ENCODE assay signal across 1 cellular context in genomic region chr11:13462928-13463778, GRCh38.
TF ChIP-seq lines count a peak whose summit lies in the region.

BTBD10 (minus strand) TSS chr11:13463222; CDS start chr11:13445124, 18,098 bp downstream.

TF ChIP-seq in HepG2, 621 proteins besides CTCF, POLR2A, EP300 and RAD21 (continued from another document and continues in another):
- TF ChIP-seq PRDM10 (CRISPR knock-in tag; IDR thresholded peaks at IDR 0.05; ENCODE audit: low read depth) (peak; percentile 36; the same call in 1 of the 2 replicates), SNRNP70 (IDR thresholded peaks at IDR 0.05; ENCODE audit: low read depth, low read length) (no peak), ZFY (CRISPR knock-in tag; IDR thresholded peaks at IDR 0.05) (peak; percentile 84), ZNF644 (CRISPR knock-in tag; IDR thresholded peaks at IDR 0.05; ENCODE audit: low read depth) (0 out of 2 replicates have a peak, but pooled peaks have one; percentile 38), ZNF609 (CRISPR knock-in tag; IDR thresholded peaks at IDR 0.05; ENCODE audit: borderline replicate concordance) (peak; percentile 65), ZSCAN21 (CRISPR knock-in tag; IDR thresholded peaks at IDR 0.05; ENCODE audit: borderline replicate concordance) (peak; percentile 73; the same call in 1 of the 2 replicates), TFDP2 (CRISPR knock-in tag; IDR thresholded peaks at IDR 0.05) (peak; percentile 68), SRSF1 (optimal IDR thresholded peaks at IDR 0.05; ENCODE audit: low read depth, low read length) (peak; percentile 54), KDM5A (IDR thresholded peaks at IDR 0.05; ENCODE audit: borderline replicate concordance, low read length) (peak; percentile 79; the same call in 1 of the 2 replicates), ZFP91 (CRISPR knock-in tag; IDR thresholded peaks at IDR 0.05; ENCODE audit: borderline replicate concordance) (peak; percentile 89; the same call in 1 of the 2 replicates), PRPF4 (IDR thresholded peaks at IDR 0.05; ENCODE audit: low read depth, low read length, poor library complexity, severe bottlenecking) (no peak), NFKB2 (CRISPR knock-in tag; IDR thresholded peaks at IDR 0.05; ENCODE audit: borderline replicate concordance) (peak; percentile 64; the same call in 1 of the 2 replicates), MATR3 (CRISPR knock-in tag; IDR thresholded peaks at IDR 0.05) (no peak), SOX6 (IDR thresholded peaks at IDR 0.05) (no peak), SOX6 (CRISPR knock-in tag; IDR thresholded peaks at IDR 0.05) (0 out of 2 replicates have a peak, but pooled peaks have one; percentile 43), JARID2 (CRISPR knock-in tag; IDR thresholded peaks at IDR 0.05; ENCODE audit: insufficient replicate concordance) (no peak), ZNF580 (CRISPR knock-in tag; IDR thresholded peaks at IDR 0.05; ENCODE audit: borderline replicate concordance, low read depth) (peak; percentile 29; the same call in 1 of the 2 replicates), ZBTB8A (CRISPR knock-in tag; IDR thresholded peaks at IDR 0.05; ENCODE audit: borderline replicate concordance, low read depth) (no peak; the same call in 1 of the 2 replicates), ZBTB25 (CRISPR knock-in tag; IDR thresholded peaks at IDR 0.05) (peak; percentile 73), ZGPAT (CRISPR knock-in tag; IDR thresholded peaks at IDR 0.05) (peak; percentile 91; the same call in 1 of the 2 replicates), TFAP4 (IDR thresholded peaks at IDR 0.05; ENCODE audit: borderline replicate concordance, low read depth) (peak; percentile 7; the same call in 1 of the 2 replicates), ELF3 (CRISPR knock-in tag; IDR thresholded peaks at IDR 0.05) (peak; percentile 64), RERE (CRISPR knock-in tag; IDR thresholded peaks at IDR 0.05; ENCODE audit: low read depth) (no peak), TRAFD1 (CRISPR knock-in tag; IDR thresholded peaks at IDR 0.05; ENCODE audit: borderline replicate concordance) (no peak), YEATS4 (CRISPR knock-in tag; IDR thresholded peaks at IDR 0.05; ENCODE audit: borderline replicate concordance) (peak; percentile 75; the same call in 1 of the 2 replicates), HCFC1 (IDR thresholded peaks at IDR 0.05; ENCODE audit: low read depth, low read length) (no peak), SAFB2 (CRISPR knock-in tag; IDR thresholded peaks at IDR 0.05; ENCODE audit: borderline replicate concordance, low read depth) (peak; percentile 40; the same call in 1 of the 2 replicates), NR2F6 (IDR thresholded peaks at IDR 0.05) (no peak), NR2F6 (CRISPR knock-in tag; IDR thresholded peaks at IDR 0.05) (peak; percentile 52), HOXD1 (CRISPR knock-in tag; IDR thresholded peaks at IDR 0.05) (no peak)
